ENCODE assay signal across 5 cellular contexts in the genomic region with DNA sequence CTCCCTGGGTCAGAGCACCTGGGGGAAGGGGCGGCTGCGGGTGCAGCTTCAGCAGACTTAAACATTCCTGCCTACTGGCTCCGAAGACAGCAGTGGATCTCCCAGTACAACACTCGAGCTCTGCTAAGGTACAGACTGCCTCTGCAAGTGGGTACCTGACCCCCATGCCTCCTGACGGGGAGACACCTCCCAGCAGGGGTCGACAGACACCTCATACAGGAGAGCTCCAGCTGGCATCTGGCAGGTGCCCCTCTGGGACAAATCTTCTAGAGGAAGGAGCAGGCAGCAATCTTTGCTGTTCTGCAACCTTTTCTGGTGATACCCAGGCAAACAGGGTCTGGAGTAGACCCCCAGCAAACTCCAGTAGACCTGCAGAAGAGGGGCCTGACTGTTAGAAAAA. TPM values are rescaled to one million over a fixed set of nuclear protein-coding genes. Genes with fewer than 3 reads are reported as not detected.
"Had no signal": no experiment of that assay in that cellular context is flagged by ENCODE, and none has a peak within 500 bp of the region (broad histone marks: within the 10 kb centered on the region; RNA-seq: fewer than 3 reads in every experiment).

No MANE protein-coding gene starts in this region.

RNA-seq across cellular contexts. Expression of a gene that starts 54.5 kb away (rescaled TPM):
- total RNA-seq: HT-29, HT1080, IMR-90, K562 had no signal
- polyA plus RNA-seq: IgD-negative memory B cell, IMR-90, K562 had no signal
